20 cellular contexts compared by ENCODE assay signal in genomic region chr21:43020771-43021170, GRCh38. TPM values are rescaled to one million over a fixed set of nuclear protein-coding genes. Genes with fewer than 3 reads are reported as not detected.
DNase-seq lines count a peak whose midpoint lies in the region; ATAC-seq and TF ChIP-seq lines count a peak whose summit lies in the region.
"Had no signal": no experiment of that assay in that cellular context is flagged by ENCODE, and none has a peak within 500 bp of the region (broad histone marks: within the 10 kb centered on the region; RNA-seq: fewer than 3 reads in every experiment).

No MANE protein-coding gene starts in this region.

- TF ChIP-seq EP300 in upper lobe of left lung (IDR thresholded peaks at IDR 0.05): no peak

- H3K9me3 ChIP-seq in Karpas-422 (ENCODE audit: low read length): no peaks in the 10 kb centered on the region
- no peaks in the 10 kb centered on the region for H3K9me3 ChIP-seq in upper lobe of left lung
- H3K9me3 ChIP-seq: SJCRH30 had no signal

- in situ Hi-C loops in Caki2 (cut with HindIII; ENCODE audit: low pct_unique_long_range_greater_than_20kb, low sequenced_read_pairs): no loop called here

- no peaks in the 10 kb centered on the region for H3K9me2 ChIP-seq in Karpas-422 (replicated peaks; ENCODE audit: insufficient read depth, low read length)

- H3K27ac ChIP-seq in Karpas-422 (ENCODE audit: low read length) (peak overlapping the region; percentile 91), upper lobe of left lung (no peak overlapping the region)
- H3K27ac ChIP-seq: KMS-11, SJCRH30 had no signal

- no peaks in the 10 kb centered on the region for H3K4me1 Mint-ChIP-seq in activated naive CD8-positive, alpha-beta T cell treated with anti-CD3 and anti-CD28 coated beads for 36 hours

- peak overlapping the region; percentile 54 for H3K9ac ChIP-seq in Karpas-422 (ENCODE audit: low read length)
- H3K9ac ChIP-seq: KMS-11 had no signal

- H3K4me3 ChIP-seq in Karpas-422 (ENCODE audit: low read length): peak overlapping the region; percentile 42
- H3K4me3 ChIP-seq in upper lobe of left lung: no peak overlapping the region
- H3K4me3 ChIP-seq: SJCRH30 had no signal

- no peak for ATAC-seq in upper lobe of left lung (ENCODE audit: low FRiP score in 2 of 2)
- ATAC-seq: Panc1 had no signal

- H3K9me3 Mint-ChIP-seq in activated naive CD8-positive, alpha-beta T cell treated with anti-CD3 and anti-CD28 coated beads for 36 hours: no peaks in the 10 kb centered on the region
- H3K9me3 Mint-ChIP-seq: CD4-positive, CD25-positive, alpha-beta regulatory T cell; HFFc6 had no signal

- peaks cover 68% of the 10 kb centered on the region for H3K4me1 ChIP-seq in Karpas-422 (ENCODE audit: low read length)
- no peaks in the 10 kb centered on the region for H3K4me1 ChIP-seq in upper lobe of left lung
- H3K4me1 ChIP-seq: SJCRH30 had no signal

- no peak overlapping the region for H2AFZ ChIP-seq in Karpas-422 (ENCODE audit: low read length)

- H3K36me3 ChIP-seq in Karpas-422 (ENCODE audit: insufficient read depth, low read length) (no peaks in the 10 kb centered on the region; the same call in 1 of the 2 replicates), upper lobe of left lung (peaks cover 12 to 94% (median 53%) of the 10 kb centered on the region in 4 donors)

- no peak for TF ChIP-seq CTCF in upper lobe of left lung (IDR thresholded peaks at IDR 0.05)

- H3K36me3 Mint-ChIP-seq in activated naive CD8-positive, alpha-beta T cell treated with anti-CD3 and anti-CD28 coated beads for 36 hours: no peaks in the 10 kb centered on the region

- WGBS in upper lobe of left lung, 2 donors: 92 to 95% methylated on average over 6 of the region's 6 CpGs

- peak overlapping the region; percentile 60 for H3K4me2 ChIP-seq in Karpas-422 (ENCODE audit: low read depth, low read length, poor library complexity, severe bottlenecking)
- H3K4me2 ChIP-seq: KMS-11 had no signal

- DNase-seq in Caki2 (ENCODE audit: low read depth) (peak; percentile 87), Karpas-422 (peak; percentile 89), glomerular visceral epithelial cell (ENCODE audit: extremely low spot score) (peak; percentile 21), renal cortical epithelial cell (ENCODE audit: low read depth) (peak; percentile 54), upper lobe of left lung (no peak), OCI-M2 (lab: John Stamatoyannopoulos, UW; ENCODE audit: unreplicated experiment) (no peak)
- DNase-seq in activated naive CD8-positive, alpha-beta T cell treated with anti-CD3 and anti-CD28 coated beads for 36 hours: no peak
- DNase-seq: AML-193; CD4-positive, CD25-positive, alpha-beta regulatory T cell; COR-L47; HFFc6; NCI-H1417; NCI-H187; NCI-H2107; NCI-H2227 treated with DMSO at 0.1 percent for 48 hours; NCI-H524; SJCRH30 had no signal

- H3K27ac Mint-ChIP-seq in activated naive CD8-positive, alpha-beta T cell treated with anti-CD3 and anti-CD28 coated beads for 36 hours: no peak overlapping the region
- H3K27ac Mint-ChIP-seq: HFFc6 had no signal

- H3K27me3 Mint-ChIP-seq in activated naive CD8-positive, alpha-beta T cell treated with anti-CD3 and anti-CD28 coated beads for 36 hours: no peaks in the 10 kb centered on the region
- H3K27me3 Mint-ChIP-seq: CD4-positive, CD25-positive, alpha-beta regulatory T cell had no signal

- TF ChIP-seq POLR2A in upper lobe of left lung (IDR thresholded peaks at IDR 0.05): no peak

- no peak overlapping the region for H3K4me3 Mint-ChIP-seq in activated naive CD8-positive, alpha-beta T cell treated with anti-CD3 and anti-CD28 coated beads for 36 hours
- H3K4me3 Mint-ChIP-seq: HFFc6 had no signal

- no peaks in the 10 kb centered on the region for H4K20me1 ChIP-seq in Karpas-422 (ENCODE audit: insufficient read depth, low read depth, low read length)

- H3K27me3 ChIP-seq in Karpas-422 (ENCODE audit: low read length) (no peaks in the 10 kb centered on the region), upper lobe of left lung (no peaks in the 10 kb centered on the region)
- H3K27me3 ChIP-seq: SJCRH30 had no signal

- H3K79me2 ChIP-seq in Karpas-422 (ENCODE audit: low read length): no peaks in the 10 kb centered on the region

RNA-seq across cellular contexts. Expression of gene PKNOX1, which starts 46.4 kb away (rescaled TPM):
- 25.2 and 41.5 TPM in 2 replicates for total RNA-seq in Caki2 (2014; rRNA removed; shearing (Covaris generic); ENCODE audit: low replicate concordance)
- 19.7 and 28.1 TPM in 2 replicates for total RNA-seq in Karpas-422 (2014; rRNA removed; shearing (Covaris generic); ENCODE audit: low replicate concordance)
- 14.1 and 26.4 TPM in 2 replicates for total RNA-seq in renal cortical epithelial cell
- 10 to 100 TPM in 5 of 6 donors, 1 to 10 TPM in 1; 9.7 to 54.5 (median 11.5) TPM for total RNA-seq in upper lobe of left lung
- total RNA-seq in activated naive CD8-positive, alpha-beta T cell treated with anti-CD3 and anti-CD28 coated beads for 36 hours: 10 to 100 TPM; 17.8 to 18.5 TPM

RNA-seq across cellular contexts. Expression of gene CBS, which starts 54.9 kb away (rescaled TPM):
- 20.2 and 32.8 TPM in 2 replicates for total RNA-seq in Caki2 (2014; rRNA removed; shearing (Covaris generic); ENCODE audit: low replicate concordance)
- total RNA-seq in Karpas-422 (2014; rRNA removed; shearing (Covaris generic); ENCODE audit: low replicate concordance): 3.6 and 4.5 TPM in 2 replicates
- total RNA-seq in renal cortical epithelial cell: 24.5 and 90.7 TPM in 2 replicates
- 10 to 100 TPM; 29.7 to 80.8 (median 57.7) TPM for total RNA-seq in upper lobe of left lung
- total RNA-seq in activated naive CD8-positive, alpha-beta T cell treated with anti-CD3 and anti-CD28 coated beads for 36 hours: 10 to 100 TPM; 29.6 to 30.6 TPM
- total RNA-seq: CD4-positive, CD25-positive, alpha-beta regulatory T cell; HT-29 had no signal

Comparison
In these comparisons a context has a peak if more than half of its experiments do, and no peak if none do; other contexts are left out.
1. DNase-seq: peak in Caki2 (single experiment), Karpas-422 (single experiment), glomerular visceral epithelial cell (single experiment) and renal cortical epithelial cell (single experiment); none in upper lobe of left lung (0 of 2), activated naive CD8-positive, alpha-beta T cell treated with anti-CD3 and anti-CD28 coated beads for 36 hours (single experiment) and OCI-M2 (single experiment).